13 cellular contexts compared by ENCODE assay signal in the genomic region with DNA sequence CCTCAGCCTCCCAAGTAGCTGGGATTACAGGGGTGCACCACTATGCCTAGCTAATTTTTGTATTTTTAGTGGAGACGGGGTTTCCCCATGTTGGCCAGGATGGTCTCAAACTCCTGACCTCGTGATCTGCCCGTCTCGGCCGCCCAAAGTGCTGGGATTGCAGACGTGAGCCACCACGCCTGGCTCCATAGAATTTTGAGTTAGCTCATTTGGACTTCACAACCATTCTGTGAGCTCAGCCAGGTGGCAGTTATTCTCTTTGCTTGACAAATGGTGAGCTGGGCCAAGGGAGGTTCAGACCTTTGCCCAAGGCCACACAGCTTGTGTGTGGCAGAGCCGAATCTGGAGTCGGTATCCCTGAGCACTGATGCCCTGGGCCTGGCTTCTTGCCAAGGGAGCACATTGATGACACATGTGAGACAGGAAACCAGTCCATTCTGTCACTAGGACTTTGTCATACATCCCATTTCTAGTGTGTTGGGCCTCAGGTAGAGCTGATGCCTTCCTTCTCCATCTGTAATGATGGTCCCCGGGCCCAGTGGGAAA. TPM values are rescaled to one million over a fixed set of nuclear protein-coding genes. Genes with fewer than 3 reads are reported as not detected.
A peak's percentile ranks its signal among the peaks of the same experiment; 100 is the strongest.
DNase-seq lines count a peak whose midpoint lies in the region; ATAC-seq and TF ChIP-seq lines count a peak whose summit lies in the region.
"Had no signal": no experiment of that assay in that cellular context is flagged by ENCODE, and none has a peak within 500 bp of the region (broad histone marks: within the 10 kb centered on the region; RNA-seq: fewer than 3 reads in every experiment).

No MANE protein-coding gene starts in this region.

- intact Hi-C loops in lower lobe of right lung (cut with DNase I) (no loop called here), vagina (cut with DNase I) (no loop called here)

- H3K4me1 ChIP-seq in lower lobe of right lung: no peaks in the 10 kb centered on the region
- no peaks in the 10 kb centered on the region for H3K4me1 ChIP-seq in vagina

- no peak for TF ChIP-seq CTCF in coronary artery (IDR thresholded peaks at IDR 0.05)
- TF ChIP-seq CTCF in lower lobe of right lung (IDR thresholded peaks at IDR 0.05): no peak
- TF ChIP-seq CTCF in vagina (IDR thresholded peaks at IDR 0.05): no peak

- no peak for TF ChIP-seq POLR2A in vagina (IDR thresholded peaks at IDR 0.05)

- ATAC-seq in lower lobe of right lung: no peak
- ATAC-seq: Right ventricle myocardium inferior had no signal

- no peaks in the 10 kb centered on the region for H3K36me3 ChIP-seq in lower lobe of right lung
- no peaks in the 10 kb centered on the region for H3K36me3 ChIP-seq in vagina

- H3K27ac ChIP-seq in coronary artery: no peak overlapping the region
- no peak overlapping the region for H3K27ac ChIP-seq in lower lobe of right lung
- H3K27ac ChIP-seq in vagina: no peak overlapping the region

- H3K4me3 ChIP-seq in coronary artery: no peak overlapping the region
- H3K4me3 ChIP-seq in lower lobe of right lung: no peak overlapping the region
- H3K4me3 ChIP-seq in vagina: no peak overlapping the region

- DNase-seq in activated CD8-positive, alpha-beta memory T cell treated with anti-CD3 and anti-CD28 coated beads for 24 hours: peak; percentile 50
- no peak for DNase-seq in activated CD8-positive, alpha-beta memory T cell treated with anti-CD3 and anti-CD28 coated beads, Interleukin-2, amount 50 U/mL, for 4 hours
- DNase-seq in NCI-H1694 (lab: John Stamatoyannopoulos, UW) (peak; percentile 61), coronary artery (ENCODE audit: low spot score) (peak; percentile 33), NCI-H2171 (lab: John Stamatoyannopoulos, UW) (no peak), lower lobe of right lung (no peak), vagina (ENCODE audit: extremely low spot score in 2 of 2) (no peak)
- DNase-seq: CD4-positive, CD25-positive, alpha-beta regulatory T cell; NCI-H1417 treated with DMSO at 0.1 percent for 48 hours; NCI-H2107; NCI-H345; NCI-H526 treated with DMSO at 0.1 percent for 48 hours had no signal

- no peaks in the 10 kb centered on the region for H3K9me3 ChIP-seq in lower lobe of right lung
- no peaks in the 10 kb centered on the region for H3K9me3 ChIP-seq in vagina

- H3K27me3 ChIP-seq in lower lobe of right lung (ENCODE audit: low read depth) (no peaks in the 10 kb centered on the region), vagina (no peaks in the 10 kb centered on the region)

RNA-seq across cellular contexts. Expression of gene PODXL2, which starts 17.6 kb away (rescaled TPM):
- total RNA-seq in lower lobe of right lung (2.2 TPM), vagina (2.9 TPM)

RNA-seq across cellular contexts. Expression of gene ABTB1, which starts 26.2 kb away (rescaled TPM):
- total RNA-seq in lower lobe of right lung (56.6 TPM), vagina (59.7 TPM)

RNA-seq across cellular contexts. Expression of gene MCM2, which starts 48.4 kb away (rescaled TPM):
- total RNA-seq in lower lobe of right lung (6.1 TPM), vagina (19.4 TPM)

RNA-seq across cellular contexts. Expression of gene TPRA1, which starts 56.0 kb away (rescaled TPM):
- total RNA-seq in lower lobe of right lung (38.8 TPM), vagina (54.0 TPM)

Comparison
In these comparisons a context has a peak if more than half of its experiments do, and no peak if none do; other contexts are left out.
1. DNase-seq: peak in activated CD8-positive, alpha-beta memory T cell treated with anti-CD3 and anti-CD28 coated beads for 24 hours (single experiment), NCI-H1694 (single experiment) and coronary artery (single experiment); none in activated CD8-positive, alpha-beta memory T cell treated with anti-CD3 and anti-CD28 coated beads, Interleukin-2, amount 50 U/mL, for 4 hours (single experiment), NCI-H2171 (single experiment), lower lobe of right lung (single experiment) and vagina (0 of 2).